Comparison of ENCODE assay signal across 8 cellular contexts in genomic region chr1:35641233-35641866, GRCh38. TPM values are rescaled to one million over a fixed set of nuclear protein-coding genes. Genes with fewer than 3 reads are reported as not detected.
DNase-seq lines count a peak whose midpoint lies in the region; ATAC-seq and TF ChIP-seq lines count a peak whose summit lies in the region.

Gene PSMB2 (minus strand): TSS chr1:35641526. CDS start chr1:35641432, 94 bp downstream.

- in situ Hi-C loops in GM13977 (cut with MboI; ENCODE audit: low pct_unique_long_range_greater_than_20kb, low sequenced_read_pairs, unreplicated experiment), result no loop called here

- H3K36me3 Mint-ChIP-seq in T-helper 17 cell (ENCODE audit: low read depth) (peaks cover 10% of the 10 kb centered on the region), type B pancreatic cell (peaks cover 9% of the 10 kb centered on the region)

- H3K9me3 ChIP-seq in T-helper 17 cell (ENCODE audit: control insufficient read depth, low read length, poor library complexity, severe bottlenecking), result no peaks in the 10 kb centered on the region

- intact Hi-C loops in left cardiac atrium (cut with DNase I), result no loop called here
- intact Hi-C loops in posterior cingulate gyrus (cut with DNase I), result loop anchor here (5.0 kb wide), 1 partner anchor 84 kb away; the partner anchor contains the start of genes KIAA0319L and NCDN

- peak; percentile 79 for ATAC-seq in HG02884 (IDR thresholded peaks at IDR 0.05; ENCODE audit: unreplicated experiment)
- peak; percentile 90 for ATAC-seq in T-helper 17 cell
- peak; percentile 98 for ATAC-seq in left cardiac atrium

- no peaks in the 10 kb centered on the region for H3K9me3 Mint-ChIP-seq in type B pancreatic cell

- peaks cover 19% of the 10 kb centered on the region for H3K27me3 Mint-ChIP-seq in T-helper 17 cell
- H3K27me3 Mint-ChIP-seq in type B pancreatic cell, result peaks cover 26% of the 10 kb centered on the region

- no peak for TF ChIP-seq CTCF in GM13977 (IDR thresholded peaks at IDR 0.05; ENCODE audit: extremely low read depth, insufficient read depth, missing control alignments)
- no peak for TF ChIP-seq CTCF in type B pancreatic cell (conservative IDR thresholded peaks at IDR 0.05)

- H3K27ac Mint-ChIP-seq in T-helper 17 cell (peak within 1 kb of the TSS; percentile 99), type B pancreatic cell (peak within 1 kb of the TSS; percentile 100)

- H3K4me1 Mint-ChIP-seq in T-helper 17 cell (peaks cover 29% of the 10 kb centered on the region), type B pancreatic cell (ENCODE audit: unreplicated experiment) (peaks cover 20% of the 10 kb centered on the region)

- H3K4me3 Mint-ChIP-seq in T-helper 17 cell (peak within 1 kb of the TSS; percentile 100), type B pancreatic cell (peak within 1 kb of the TSS; percentile 100)

- DNase-seq in GM13977 (ENCODE audit: low spot score) (peak; percentile 89), NCI-H187 (lab: John Stamatoyannopoulos, UW) (peak; percentile 89 to 94), T-helper 17 cell (peak; percentile 88 to 94 (median 89)), amygdala (lab: John Stamatoyannopoulos, UW) (peak; percentile 37 to 94 (median 84)), left cardiac atrium (peak; percentile 96), posterior cingulate gyrus (peak; percentile 88 to 98 (median 94)), type B pancreatic cell (ENCODE audit: extremely low spot score, unreplicated experiment) (peak; percentile 97)

RNA-seq across cellular contexts. Expression of gene PSMB2, which starts in this region (rescaled TPM):
- total RNA-seq in T-helper 17 cell, result 10 to 100 TPM; 27.4 to 30.5 TPM
- total RNA-seq in left cardiac atrium, result 10 to 100 TPM; 35.0 to 36.4 TPM
- total RNA-seq in type B pancreatic cell (ENCODE audit: low replicate concordance), result 62.9 and 66.3 TPM in 2 replicates

Comparison
In these comparisons a context has a peak if more than half of its experiments do, and no peak if none do; other contexts are left out.
1. Peak in every context shown above with its lines: DNase-seq and ATAC-seq.